1 cellular context compared by ENCODE assay signal in the genomic region with DNA sequence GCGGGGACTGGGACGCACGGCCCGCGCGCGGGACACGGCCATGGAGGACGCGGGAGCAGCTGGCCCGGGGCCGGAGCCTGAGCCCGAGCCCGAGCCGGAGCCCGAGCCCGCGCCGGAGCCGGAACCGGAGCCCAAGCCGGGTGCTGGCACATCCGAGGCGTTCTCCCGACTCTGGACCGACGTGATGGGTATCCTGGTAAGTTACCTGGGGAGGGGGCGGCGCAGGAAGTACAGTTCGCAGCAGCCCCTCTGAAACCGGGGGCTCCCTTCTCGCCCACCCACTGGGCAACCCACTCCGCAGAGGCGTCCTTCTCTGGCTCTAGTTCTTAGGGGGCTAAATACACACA.
TF ChIP-seq lines count a peak whose summit lies in the region.

No MANE protein-coding gene starts in this region.

TF ChIP-seq in endothelial cell of umbilical vein, 7 proteins besides CTCF, POLR2A, EP300 and RAD21:
- TF ChIP-seq, protein P1, sequence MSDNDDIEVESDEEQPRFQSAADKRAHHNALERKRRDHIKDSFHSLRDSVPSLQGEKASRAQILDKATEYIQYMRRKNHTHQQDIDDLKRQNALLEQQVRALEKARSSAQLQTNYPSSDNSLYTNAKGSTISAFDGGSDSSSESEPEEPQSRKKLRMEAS (IDR thresholded peaks at IDR 0.05; ENCODE audit: insufficient read depth, insufficient read length): no peak
- TF ChIP-seq EZH2 (IDR thresholded peaks at IDR 0.05; ENCODE audit: borderline replicate concordance, low read depth, low read length, severe bottlenecking): no peak
